In genomic region chr17:49191917-49192741, GRCh38 we compare ENCODE assay signal across 1 cellular context.
A peak's percentile ranks its signal among the peaks of the same experiment; 100 is the strongest.
TF ChIP-seq lines count a peak whose summit lies in the region.

No MANE protein-coding gene starts in this region.

TF ChIP-seq in K562, 482 proteins besides CTCF, POLR2A, EP300 and RAD21 (continued from another document and continues in another):
- TF ChIP-seq IFI16 (CRISPR knock-in tag; IDR thresholded peaks at IDR 0.05) (no peak), ZMIZ1 (IDR thresholded peaks at IDR 0.05; ENCODE audit: low read depth in 2 of 2, low read length in 2 of 2) (0 out of 4 replicates have a peak, but pooled peaks of 1 of the 2 experiments have one; percentile 1), HNRNPLL (IDR thresholded peaks at IDR 0.05; ENCODE audit: low read depth, low read length, poor library complexity, severe bottlenecking) (peak; percentile 78), GABPB2 (CRISPR knock-in tag; conservative IDR thresholded peaks at IDR 0.05) (no peak), TFAM (CRISPR knock-in tag; conservative IDR thresholded peaks at IDR 0.05) (no peak), TSC22D4 (tag; IDR thresholded peaks at IDR 0.05) (no peak), SMAD1 (IDR thresholded peaks at IDR 0.05; ENCODE audit: low read depth, low read length, partially characterized antibody) (no peak), MAZ (CRISPR knock-in tag; conservative IDR thresholded peaks at IDR 0.05 in 1 of 2, IDR thresholded peaks at IDR 0.05 in 1 of 2) (peak; percentile 65), KLF1 (tag; IDR thresholded peaks at IDR 0.05) (0 out of 2 replicates have a peak, but pooled peaks have one; percentile 58), CREM (IDR thresholded peaks at IDR 0.05; ENCODE audit: low read depth) (peak; percentile 85), CREBBP (IDR thresholded peaks at IDR 0.05; ENCODE audit: low read depth, low read length) (no peak), NEUROD1 (IDR thresholded peaks at IDR 0.05; ENCODE audit: borderline replicate concordance, low read depth, low read length, partially characterized antibody) (peak; percentile 44), ZFP36 (IDR thresholded peaks at IDR 0.05; ENCODE audit: low read depth, low read length, partially characterized antibody) (peak; percentile 41), SIRT6 (IDR thresholded peaks at IDR 0.05; ENCODE audit: low read depth, low read length) (no peak), RBM17 (IDR thresholded peaks at IDR 0.05; ENCODE audit: borderline replicate concordance, low read depth, low read length) (no peak), ZC3H4 (CRISPR knock-in tag; IDR thresholded peaks at IDR 0.05; ENCODE audit: borderline replicate concordance) (0 out of 2 replicates have a peak, but pooled peaks have one; percentile 76), SMARCA5 (IDR thresholded peaks at IDR 0.05) (peak; percentile 82), ZBTB2 (IDR thresholded peaks at IDR 0.05) (0 out of 2 replicates have a peak, but pooled peaks have one; percentile 15), ZNF239 (CRISPR knock-in tag; IDR thresholded peaks at IDR 0.05) (no peak), ARNT (IDR thresholded peaks at IDR 0.05) (peak; percentile 45 to 67; a peak in 2 of 4 replicates), ZNF785 (CRISPR knock-in tag; IDR thresholded peaks at IDR 0.05) (no peak), BHLHE40 (IDR thresholded peaks at IDR 0.05; ENCODE audit: low read length) (peak; percentile 89), NFYB (IDR thresholded peaks at IDR 0.05; ENCODE audit: extremely low read depth, insufficient read length) (no peak), POLR2G (IDR thresholded peaks at IDR 0.05; ENCODE audit: low read depth, low read length) (peak; percentile 86), HDAC6 (IDR thresholded peaks at IDR 0.05; ENCODE audit: low read depth, low read length) (peak; percentile 41; the same call in 1 of the 2 replicates), POLR2H (tag; IDR thresholded peaks at IDR 0.05; ENCODE audit: low read depth) (peak; percentile 100)
- TF ChIP-seq, protein P1, sequence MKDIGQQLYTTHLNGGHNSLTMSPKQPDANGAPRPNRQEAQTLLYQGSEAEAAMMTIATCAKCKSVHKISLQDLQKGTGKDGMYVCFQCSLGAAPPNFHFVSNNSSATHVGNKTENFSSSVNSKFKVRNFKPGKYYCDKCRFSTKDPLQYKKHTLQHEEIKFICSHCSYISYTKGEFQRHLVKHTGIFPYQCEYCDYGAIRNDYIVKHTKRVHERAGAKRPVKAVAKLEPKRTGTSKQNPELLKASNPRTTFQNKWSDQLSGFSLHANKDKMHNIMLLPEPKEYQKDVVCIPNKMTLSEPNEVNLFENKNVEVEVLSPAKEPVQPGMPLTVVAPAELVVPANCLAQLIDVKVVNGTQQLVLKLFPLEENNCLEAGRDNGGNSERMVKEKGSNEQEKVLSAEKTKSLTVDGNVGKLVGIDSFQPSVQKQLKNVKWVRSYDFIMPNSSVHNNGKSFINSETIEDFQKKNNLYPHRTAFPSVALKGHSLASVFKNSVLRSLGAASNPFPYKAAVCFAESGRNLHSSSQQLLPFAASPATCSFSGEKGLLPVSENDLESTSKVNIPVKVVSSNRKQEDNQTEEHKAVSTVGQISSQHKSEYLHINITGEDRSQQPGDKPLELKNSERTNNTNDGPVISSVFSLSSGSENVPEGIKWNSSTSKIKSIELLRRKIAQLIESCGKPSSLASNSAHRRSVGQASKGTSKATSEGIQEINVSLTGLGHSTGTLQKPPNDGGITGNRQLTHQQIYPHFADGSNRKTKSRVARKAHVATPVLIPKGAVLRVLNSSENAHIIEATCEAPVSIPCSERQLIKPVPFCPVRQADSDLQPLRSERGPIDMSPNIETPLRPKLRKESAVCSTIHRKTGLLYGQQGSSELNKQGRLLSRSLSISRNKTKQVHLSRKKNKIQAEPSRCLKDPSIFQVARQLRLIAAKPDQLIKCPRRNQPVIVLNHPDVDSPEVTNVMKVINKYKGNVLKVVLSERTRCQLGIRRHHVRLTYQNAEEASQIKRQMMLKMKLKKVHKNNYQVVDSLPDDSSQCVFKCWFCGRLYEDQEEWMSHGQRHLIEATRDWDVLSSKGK (CRISPR knock-in tag; IDR thresholded peaks at IDR 0.05): no peak
- TF ChIP-seq, protein P2, sequence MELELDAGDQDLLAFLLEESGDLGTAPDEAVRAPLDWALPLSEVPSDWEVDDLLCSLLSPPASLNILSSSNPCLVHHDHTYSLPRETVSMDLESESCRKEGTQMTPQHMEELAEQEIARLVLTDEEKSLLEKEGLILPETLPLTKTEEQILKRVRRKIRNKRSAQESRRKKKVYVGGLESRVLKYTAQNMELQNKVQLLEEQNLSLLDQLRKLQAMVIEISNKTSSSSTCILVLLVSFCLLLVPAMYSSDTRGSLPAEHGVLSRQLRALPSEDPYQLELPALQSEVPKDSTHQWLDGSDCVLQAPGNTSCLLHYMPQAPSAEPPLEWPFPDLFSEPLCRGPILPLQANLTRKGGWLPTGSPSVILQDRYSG (tag; conservative IDR thresholded peaks at IDR 0.05; ENCODE audit: low read depth): no peak; the same call in 1 of the 2 replicates
- TF ChIP-seq, protein P3, sequence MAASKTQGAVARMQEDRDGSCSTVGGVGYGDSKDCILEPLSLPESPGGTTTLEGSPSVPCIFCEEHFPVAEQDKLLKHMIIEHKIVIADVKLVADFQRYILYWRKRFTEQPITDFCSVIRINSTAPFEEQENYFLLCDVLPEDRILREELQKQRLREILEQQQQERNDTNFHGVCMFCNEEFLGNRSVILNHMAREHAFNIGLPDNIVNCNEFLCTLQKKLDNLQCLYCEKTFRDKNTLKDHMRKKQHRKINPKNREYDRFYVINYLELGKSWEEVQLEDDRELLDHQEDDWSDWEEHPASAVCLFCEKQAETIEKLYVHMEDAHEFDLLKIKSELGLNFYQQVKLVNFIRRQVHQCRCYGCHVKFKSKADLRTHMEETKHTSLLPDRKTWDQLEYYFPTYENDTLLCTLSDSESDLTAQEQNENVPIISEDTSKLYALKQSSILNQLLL (CRISPR knock-in tag; IDR thresholded peaks at IDR 0.05; ENCODE audit: borderline replicate concordance): no peak
- TF ChIP-seq, protein P4, sequence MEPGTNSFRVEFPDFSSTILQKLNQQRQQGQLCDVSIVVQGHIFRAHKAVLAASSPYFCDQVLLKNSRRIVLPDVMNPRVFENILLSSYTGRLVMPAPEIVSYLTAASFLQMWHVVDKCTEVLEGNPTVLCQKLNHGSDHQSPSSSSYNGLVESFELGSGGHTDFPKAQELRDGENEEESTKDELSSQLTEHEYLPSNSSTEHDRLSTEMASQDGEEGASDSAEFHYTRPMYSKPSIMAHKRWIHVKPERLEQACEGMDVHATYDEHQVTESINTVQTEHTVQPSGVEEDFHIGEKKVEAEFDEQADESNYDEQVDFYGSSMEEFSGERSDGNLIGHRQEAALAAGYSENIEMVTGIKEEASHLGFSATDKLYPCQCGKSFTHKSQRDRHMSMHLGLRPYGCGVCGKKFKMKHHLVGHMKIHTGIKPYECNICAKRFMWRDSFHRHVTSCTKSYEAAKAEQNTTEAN (CRISPR knock-in tag; IDR thresholded peaks at IDR 0.05): peak; percentile 71; the same call in 1 of the 2 replicates
- TF ChIP-seq, protein P5, sequence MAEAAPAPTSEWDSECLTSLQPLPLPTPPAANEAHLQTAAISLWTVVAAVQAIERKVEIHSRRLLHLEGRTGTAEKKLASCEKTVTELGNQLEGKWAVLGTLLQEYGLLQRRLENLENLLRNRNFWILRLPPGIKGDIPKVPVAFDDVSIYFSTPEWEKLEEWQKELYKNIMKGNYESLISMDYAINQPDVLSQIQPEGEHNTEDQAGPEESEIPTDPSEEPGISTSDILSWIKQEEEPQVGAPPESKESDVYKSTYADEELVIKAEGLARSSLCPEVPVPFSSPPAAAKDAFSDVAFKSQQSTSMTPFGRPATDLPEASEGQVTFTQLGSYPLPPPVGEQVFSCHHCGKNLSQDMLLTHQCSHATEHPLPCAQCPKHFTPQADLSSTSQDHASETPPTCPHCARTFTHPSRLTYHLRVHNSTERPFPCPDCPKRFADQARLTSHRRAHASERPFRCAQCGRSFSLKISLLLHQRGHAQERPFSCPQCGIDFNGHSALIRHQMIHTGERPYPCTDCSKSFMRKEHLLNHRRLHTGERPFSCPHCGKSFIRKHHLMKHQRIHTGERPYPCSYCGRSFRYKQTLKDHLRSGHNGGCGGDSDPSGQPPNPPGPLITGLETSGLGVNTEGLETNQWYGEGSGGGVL (CRISPR knock-in tag; IDR thresholded peaks at IDR 0.05): no peak
- TF ChIP-seq, protein P6, sequence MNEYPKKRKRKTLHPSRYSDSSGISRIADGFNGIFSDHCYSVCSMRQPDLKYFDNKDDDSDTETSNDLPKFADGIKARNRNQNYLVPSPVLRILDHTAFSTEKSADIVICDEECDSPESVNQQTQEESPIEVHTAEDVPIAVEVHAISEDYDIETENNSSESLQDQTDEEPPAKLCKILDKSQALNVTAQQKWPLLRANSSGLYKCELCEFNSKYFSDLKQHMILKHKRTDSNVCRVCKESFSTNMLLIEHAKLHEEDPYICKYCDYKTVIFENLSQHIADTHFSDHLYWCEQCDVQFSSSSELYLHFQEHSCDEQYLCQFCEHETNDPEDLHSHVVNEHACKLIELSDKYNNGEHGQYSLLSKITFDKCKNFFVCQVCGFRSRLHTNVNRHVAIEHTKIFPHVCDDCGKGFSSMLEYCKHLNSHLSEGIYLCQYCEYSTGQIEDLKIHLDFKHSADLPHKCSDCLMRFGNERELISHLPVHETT (CRISPR knock-in tag; conservative IDR thresholded peaks at IDR 0.05 in 1 of 2, IDR thresholded peaks at IDR 0.05 in 1 of 2): peak in 1 of 2 experiments; percentile 74; a peak in 2 of 4 replicates
- TF ChIP-seq, protein P7, sequence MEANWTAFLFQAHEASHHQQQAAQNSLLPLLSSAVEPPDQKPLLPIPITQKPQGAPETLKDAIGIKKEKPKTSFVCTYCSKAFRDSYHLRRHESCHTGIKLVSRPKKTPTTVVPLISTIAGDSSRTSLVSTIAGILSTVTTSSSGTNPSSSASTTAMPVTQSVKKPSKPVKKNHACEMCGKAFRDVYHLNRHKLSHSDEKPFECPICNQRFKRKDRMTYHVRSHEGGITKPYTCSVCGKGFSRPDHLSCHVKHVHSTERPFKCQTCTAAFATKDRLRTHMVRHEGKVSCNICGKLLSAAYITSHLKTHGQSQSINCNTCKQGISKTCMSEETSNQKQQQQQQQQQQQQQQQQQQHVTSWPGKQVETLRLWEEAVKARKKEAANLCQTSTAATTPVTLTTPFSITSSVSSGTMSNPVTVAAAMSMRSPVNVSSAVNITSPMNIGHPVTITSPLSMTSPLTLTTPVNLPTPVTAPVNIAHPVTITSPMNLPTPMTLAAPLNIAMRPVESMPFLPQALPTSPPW (CRISPR knock-in tag; IDR thresholded peaks at IDR 0.05): peak; percentile 58
- TF ChIP-seq, protein P8, sequence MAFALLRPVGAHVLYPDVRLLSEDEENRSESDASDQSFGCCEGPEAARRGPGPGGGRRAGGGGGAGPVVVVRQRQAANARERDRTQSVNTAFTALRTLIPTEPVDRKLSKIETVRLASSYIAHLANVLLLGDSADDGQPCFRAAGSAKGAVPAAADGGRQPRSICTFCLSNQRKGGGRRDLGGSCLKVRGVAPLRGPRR (CRISPR knock-in tag; IDR thresholded peaks at IDR 0.05): no peak
- TF ChIP-seq, protein P9, sequence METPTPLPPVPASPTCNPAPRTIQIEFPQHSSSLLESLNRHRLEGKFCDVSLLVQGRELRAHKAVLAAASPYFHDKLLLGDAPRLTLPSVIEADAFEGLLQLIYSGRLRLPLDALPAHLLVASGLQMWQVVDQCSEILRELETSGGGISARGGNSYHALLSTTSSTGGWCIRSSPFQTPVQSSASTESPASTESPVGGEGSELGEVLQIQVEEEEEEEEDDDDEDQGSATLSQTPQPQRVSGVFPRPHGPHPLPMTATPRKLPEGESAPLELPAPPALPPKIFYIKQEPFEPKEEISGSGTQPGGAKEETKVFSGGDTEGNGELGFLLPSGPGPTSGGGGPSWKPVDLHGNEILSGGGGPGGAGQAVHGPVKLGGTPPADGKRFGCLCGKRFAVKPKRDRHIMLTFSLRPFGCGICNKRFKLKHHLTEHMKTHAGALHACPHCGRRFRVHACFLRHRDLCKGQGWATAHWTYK (CRISPR knock-in tag; IDR thresholded peaks at IDR 0.05): peak; percentile 21; the same call in 1 of the 2 replicates
